ENCODE assay signal across 1 cellular context in genomic region chr1:24762133-24762676, GRCh38.
TF ChIP-seq lines count a peak whose summit lies in the region.

No MANE protein-coding gene starts in this region.

TF ChIP-seq in HEK293, 187 proteins besides CTCF, POLR2A, EP300 and RAD21 (continued from another document and continues in another):
- TF ChIP-seq ZBTB49 (tag by site-specific recombination; IDR thresholded peaks at IDR 0.05; ENCODE audit: low read depth) (no peak), ZNF157 (tag by site-specific recombination; IDR thresholded peaks at IDR 0.05) (no peak), ZNF121 (tag by site-specific recombination; IDR thresholded peaks at IDR 0.05) (peak; percentile 87), ZNF747 (tag by site-specific recombination; IDR thresholded peaks at IDR 0.05) (no peak), ZFHX2 (tag by site-specific recombination; conservative IDR thresholded peaks at IDR 0.05) (no peak), ZNF626 (tag by site-specific recombination; IDR thresholded peaks at IDR 0.05) (no peak), ZNF629 (tag by site-specific recombination; IDR thresholded peaks at IDR 0.05) (peak; percentile 72; the same call in 1 of the 2 replicates), ZNF394 (tag by site-specific recombination; IDR thresholded peaks at IDR 0.05; ENCODE audit: borderline replicate concordance) (no peak), PRDM1 (tag by site-specific recombination; IDR thresholded peaks at IDR 0.05) (peak; percentile 74), ZNF148 (tag by site-specific recombination; IDR thresholded peaks at IDR 0.05; ENCODE audit: borderline replicate concordance) (no peak), HIC1 (tag by site-specific recombination; IDR thresholded peaks at IDR 0.05) (0 out of 2 replicates have a peak, but pooled peaks have one; percentile 32), ZNF404 (tag by site-specific recombination; IDR thresholded peaks at IDR 0.05) (no peak), ZBTB26 (tag by site-specific recombination; optimal IDR thresholded peaks at IDR 0.05) (no peak), MZF1 (tag by site-specific recombination; IDR thresholded peaks at IDR 0.05; ENCODE audit: borderline replicate concordance) (no peak), RBAK (tag by site-specific recombination; IDR thresholded peaks at IDR 0.05) (no peak), ZNF266 (tag by site-specific recombination; IDR thresholded peaks at IDR 0.05; ENCODE audit: low read depth) (no peak), SETDB1 (IDR thresholded peaks at IDR 0.05; ENCODE audit: insufficient read length, low read length) (peak; percentile 64), ZNF24 (tag by site-specific recombination; IDR thresholded peaks at IDR 0.05) (no peak), ZFP37 (tag by site-specific recombination; IDR thresholded peaks at IDR 0.05) (no peak), ZNF324 (tag by site-specific recombination; IDR thresholded peaks at IDR 0.05) (0 out of 2 replicates have a peak, but pooled peaks have one; percentile 29), ZNF426 (tag by site-specific recombination; IDR thresholded peaks at IDR 0.05) (no peak), ZBTB17 (tag by site-specific recombination; IDR thresholded peaks at IDR 0.05) (peak; percentile 33; the same call in 1 of the 2 replicates), INSM2 (tag by site-specific recombination; IDR thresholded peaks at IDR 0.05) (0 out of 2 replicates have a peak, but pooled peaks have one; percentile 33), ZNF624 (tag by site-specific recombination; IDR thresholded peaks at IDR 0.05) (no peak), ZNF335 (tag by site-specific recombination; conservative IDR thresholded peaks at IDR 0.05) (no peak), KLF10 (tag by site-specific recombination; IDR thresholded peaks at IDR 0.05) (no peak), SALL2 (tag by site-specific recombination; IDR thresholded peaks at IDR 0.05; ENCODE audit: borderline replicate concordance) (no peak), ZIC2 (tag by site-specific recombination; IDR thresholded peaks at IDR 0.05) (no peak), ZNF239 (tag by site-specific recombination; IDR thresholded peaks at IDR 0.05) (no peak), ZNF433 (tag by site-specific recombination; IDR thresholded peaks at IDR 0.05; ENCODE audit: low read depth) (no peak), HOXD13 (CRISPR knock-in tag; IDR thresholded peaks at IDR 0.05; ENCODE audit: borderline replicate concordance) (no peak), ZNF701 (tag by site-specific recombination; IDR thresholded peaks at IDR 0.05) (no peak), OSR2 (tag by site-specific recombination; IDR thresholded peaks at IDR 0.05) (no peak; the same call in 1 of the 2 replicates), ZNF670 (tag by site-specific recombination; IDR thresholded peaks at IDR 0.05; ENCODE audit: low read depth) (no peak), ZNF280C (tag by site-specific recombination; IDR thresholded peaks at IDR 0.05) (no peak), ZNF221 (tag by site-specific recombination; IDR thresholded peaks at IDR 0.05; ENCODE audit: borderline replicate concordance) (no peak), KLF1 (tag by site-specific recombination; IDR thresholded peaks at IDR 0.05) (no peak), KLF8 (tag by site-specific recombination; IDR thresholded peaks at IDR 0.05) (0 out of 2 replicates have a peak, but pooled peaks have one; percentile 11), ZNF362 (tag by site-specific recombination; IDR thresholded peaks at IDR 0.05) (peak; percentile 62; the same call in 1 of the 2 replicates), ZNF133 (tag by site-specific recombination; IDR thresholded peaks at IDR 0.05) (no peak), ZNF777 (tag by site-specific recombination; IDR thresholded peaks at IDR 0.05; ENCODE audit: borderline replicate concordance) (no peak), ZNF654 (tag by site-specific recombination; IDR thresholded peaks at IDR 0.05; ENCODE audit: low read depth) (no peak), ZNF114 (tag by site-specific recombination; IDR thresholded peaks at IDR 0.05) (no peak), ZNF664 (tag by site-specific recombination; IDR thresholded peaks at IDR 0.05) (no peak), ZNF561 (tag by site-specific recombination; IDR thresholded peaks at IDR 0.05; ENCODE audit: borderline replicate concordance) (no peak), KLF7 (tag by site-specific recombination; IDR thresholded peaks at IDR 0.05; ENCODE audit: borderline replicate concordance) (no peak), ZNF549 (tag by site-specific recombination; IDR thresholded peaks at IDR 0.05) (no peak), BCL11A (tag by site-specific recombination; IDR thresholded peaks at IDR 0.05; ENCODE audit: low read depth) (no peak), ZNF473 (tag by site-specific recombination; IDR thresholded peaks at IDR 0.05) (no peak), ZNF214 (tag by site-specific recombination; IDR thresholded peaks at IDR 0.05; ENCODE audit: borderline replicate concordance) (no peak), ZBTB48 (tag by site-specific recombination; IDR thresholded peaks at IDR 0.05) (0 out of 2 replicates have a peak, but pooled peaks have one; percentile 50), ZBTB10 (tag by site-specific recombination; IDR thresholded peaks at IDR 0.05) (no peak), ZNF621 (tag by site-specific recombination; IDR thresholded peaks at IDR 0.05) (no peak)
